Comparison of ENCODE assay signal across 1 cellular context in the genomic region with DNA sequence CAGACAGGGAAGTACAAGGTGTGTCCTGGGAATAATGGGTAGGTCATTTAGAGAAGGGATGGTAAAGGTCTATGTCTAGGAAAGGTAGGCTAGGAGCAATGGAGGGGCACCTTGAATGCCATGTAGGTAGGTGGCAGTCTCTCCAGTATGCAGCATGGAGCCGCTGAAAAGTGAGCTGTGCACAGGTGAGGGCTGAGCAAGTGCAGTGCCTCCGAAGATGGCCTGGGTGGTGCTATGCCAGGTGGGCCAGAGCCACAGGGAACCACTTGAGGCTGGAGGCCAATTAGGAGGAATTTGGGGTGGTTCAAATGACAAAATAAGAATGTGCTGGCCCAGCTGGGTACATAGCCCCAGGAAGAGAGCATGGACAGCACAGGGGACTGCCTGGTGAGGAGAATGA.
TF ChIP-seq lines count a peak whose summit lies in the region.

No MANE protein-coding gene starts in this region.

TF ChIP-seq in IMR-90, 13 proteins besides CTCF, POLR2A, EP300 and RAD21:
- TF ChIP-seq MXI1 (IDR thresholded peaks at IDR 0.05; ENCODE audit: borderline replicate concordance, low read depth, low read length) (no peak), FOS (IDR thresholded peaks at IDR 0.05; ENCODE audit: low read depth, low read length) (no peak), NFE2L2 (IDR thresholded peaks at IDR 0.05; ENCODE audit: low read depth, low read length) (no peak), CEBPB (IDR thresholded peaks at IDR 0.05; ENCODE audit: low read depth, low read length) (no peak), MAZ (IDR thresholded peaks at IDR 0.05; ENCODE audit: borderline replicate concordance, low read depth, low read length) (no peak), RFX5 (IDR thresholded peaks at IDR 0.05; ENCODE audit: low read depth, low read length) (no peak), MAFK (IDR thresholded peaks at IDR 0.05; ENCODE audit: low read depth, low read length) (no peak), SMC3 (IDR thresholded peaks at IDR 0.05; ENCODE audit: low read depth, low read length) (no peak), BHLHE40 (IDR thresholded peaks at IDR 0.05; ENCODE audit: low read depth, low read length) (no peak), CHD1 (IDR thresholded peaks at IDR 0.05; ENCODE audit: low read depth, low read length) (no peak), RCOR1 (IDR thresholded peaks at IDR 0.05; ENCODE audit: insufficient replicate concordance, low read length) (no peak)
- TF ChIP-seq, protein P1, sequence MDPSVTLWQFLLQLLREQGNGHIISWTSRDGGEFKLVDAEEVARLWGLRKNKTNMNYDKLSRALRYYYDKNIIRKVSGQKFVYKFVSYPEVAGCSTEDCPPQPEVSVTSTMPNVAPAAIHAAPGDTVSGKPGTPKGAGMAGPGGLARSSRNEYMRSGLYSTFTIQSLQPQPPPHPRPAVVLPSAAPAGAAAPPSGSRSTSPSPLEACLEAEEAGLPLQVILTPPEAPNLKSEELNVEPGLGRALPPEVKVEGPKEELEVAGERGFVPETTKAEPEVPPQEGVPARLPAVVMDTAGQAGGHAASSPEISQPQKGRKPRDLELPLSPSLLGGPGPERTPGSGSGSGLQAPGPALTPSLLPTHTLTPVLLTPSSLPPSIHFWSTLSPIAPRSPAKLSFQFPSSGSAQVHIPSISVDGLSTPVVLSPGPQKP (IDR thresholded peaks at IDR 0.05; ENCODE audit: borderline replicate concordance, low read depth, low read length): no peak
- TF ChIP-seq, protein P2, sequence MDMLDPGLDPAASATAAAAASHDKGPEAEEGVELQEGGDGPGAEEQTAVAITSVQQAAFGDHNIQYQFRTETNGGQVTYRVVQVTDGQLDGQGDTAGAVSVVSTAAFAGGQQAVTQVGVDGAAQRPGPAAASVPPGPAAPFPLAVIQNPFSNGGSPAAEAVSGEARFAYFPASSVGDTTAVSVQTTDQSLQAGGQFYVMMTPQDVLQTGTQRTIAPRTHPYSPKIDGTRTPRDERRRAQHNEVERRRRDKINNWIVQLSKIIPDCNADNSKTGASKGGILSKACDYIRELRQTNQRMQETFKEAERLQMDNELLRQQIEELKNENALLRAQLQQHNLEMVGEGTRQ (IDR thresholded peaks at IDR 0.05; ENCODE audit: low read depth, low read length): no peak
